9 cellular contexts compared by ENCODE assay signal in genomic region chr3:57100046-57100695, GRCh38. TPM values are rescaled to one million over a fixed set of nuclear protein-coding genes. Genes with fewer than 3 reads are reported as not detected.
A peak's percentile ranks its signal among the peaks of the same experiment; 100 is the strongest.
DNase-seq lines count a peak whose midpoint lies in the region; ATAC-seq, FAIRE-seq and TF ChIP-seq lines count a peak whose summit lies in the region.
"Had no signal": no experiment of that assay in that cellular context is flagged by ENCODE, and none has a peak within 500 bp of the region (broad histone marks: within the 10 kb centered on the region; RNA-seq: fewer than 3 reads in every experiment).

No MANE protein-coding gene starts in this region.

- intact Hi-C loops in CD4-positive, alpha-beta memory T cell (cut with micrococcal nuclease): loop anchor here (5.0 kb wide), 1 partner anchor 398 kb away; no protein-coding TSS in a partner anchor

- FAIRE-seq in keratinocyte (lab: Jason Lieb, UNC): peak; percentile 89

- no peak overlapping the region for H3K27ac ChIP-seq in CD4-positive, alpha-beta memory T cell (ENCODE audit: low read depth, low read length)
- no peak overlapping the region; the same call in 1 of the 2 replicates for H3K27ac ChIP-seq in GM23338 (ENCODE audit: low read depth)
- no peak overlapping the region for H3K27ac ChIP-seq in VCaP
- H3K27ac ChIP-seq in keratinocyte (ENCODE audit: control insufficient read depth, insufficient read depth, low read length): no peak overlapping the region

- H3K4me1 Mint-ChIP-seq in CD4-positive, alpha-beta memory T cell: peaks cover 0 to 6% (median 3%) of the 10 kb centered on the region in 4 donors
- H3K4me1 Mint-ChIP-seq in GM23338: peaks cover 15% of the 10 kb centered on the region

- peaks cover 15% of the 10 kb centered on the region for H3F3A ChIP-seq in GM23338 (replicated peaks; ENCODE audit: low read depth)

- no peak overlapping the region for H3K9ac ChIP-seq in keratinocyte (ENCODE audit: control insufficient read depth, extremely low read depth, insufficient read depth, low read length)

- H3K4me3 Mint-ChIP-seq in CD4-positive, alpha-beta memory T cell: no peak overlapping the region
- no peak overlapping the region for H3K4me3 Mint-ChIP-seq in GM23338

- peak in 4 of 5 donors; percentile 42 to 56 (median 42) for DNase-seq in CD4-positive, alpha-beta memory T cell
- DNase-seq in GM23338 (ENCODE audit: low spot score): peak; percentile 88
- DNase-seq in NCI-H2107 treated with DMSO at 0.1 percent for 48 hours (lab: John Stamatoyannopoulos, UW; ENCODE audit: unreplicated experiment): peak; percentile 48
- DNase-seq in T47D (ENCODE audit: low read depth in 1 of 2, low spot score in 1 of 2): peak; percentile 22 to 73
- DNase-seq in keratinocyte (ENCODE audit: low read depth, low spot score): no peak
- peak; percentile 7 to 49 for DNase-seq in stimulated activated CD4-positive, alpha-beta T cell treated with anti-CD3 and anti-CD28 coated beads, Interleukin-1b, Interleukin-23, amount 100 ng/mL, for 4 hours (ENCODE audit: low read depth in 2 of 2)

- CTCF ChIA-PET in CD4-positive, alpha-beta memory T cell (lab: Charles Lee; ENCODE audit: partially characterized antibody): interaction anchor here (0.7 to 2.9 kb wide), 9 partner anchors 9 to 297 kb away, joined by 3 to 15 read pairs (median 4); no protein-coding TSS in a partner anchor

- no peaks in the 10 kb centered on the region for H3K9me3 ChIP-seq in CD4-positive, alpha-beta memory T cell (ENCODE audit: control insufficient read depth in 1 of 2, low read length in 2 of 2)
- H3K9me3 ChIP-seq in keratinocyte (ENCODE audit: control insufficient read depth, low read depth, low read length): no peaks in the 10 kb centered on the region

- peaks cover 0 to 2% (median 0%) of the 10 kb centered on the region in 8 donors for H3K9me3 Mint-ChIP-seq in CD4-positive, alpha-beta memory T cell
- no peaks in the 10 kb centered on the region for H3K9me3 Mint-ChIP-seq in GM23338

- H3K9me2 ChIP-seq in GM23338 (ENCODE audit: insufficient read depth): no peaks in the 10 kb centered on the region

- no peak overlapping the region for H3K4me2 ChIP-seq in GM23338
- H3K4me2 ChIP-seq in keratinocyte (ENCODE audit: control insufficient read depth, extremely low read depth, insufficient read depth, low read depth, low read length): no peak overlapping the region

- POLR2A ChIA-PET in CD4-positive, alpha-beta memory T cell (lab: Charles Lee; ENCODE audit: partially characterized antibody): no interaction called here

- H2AFZ ChIP-seq in GM23338 (no peak overlapping the region), keratinocyte (ENCODE audit: control insufficient read depth, low read length) (no peak overlapping the region)

- H3K9me1 ChIP-seq in keratinocyte (ENCODE audit: control insufficient read depth, extremely low read depth, insufficient read depth, low read length): no peaks in the 10 kb centered on the region

- H3K4me1 ChIP-seq in CD4-positive, alpha-beta memory T cell (ENCODE audit: insufficient read depth, low read length): no peaks in the 10 kb centered on the region
- H3K4me1 ChIP-seq in GM23338 (ENCODE audit: insufficient read depth) (peaks cover 6% of the 10 kb centered on the region; the same call in 1 of the 2 replicates), keratinocyte (ENCODE audit: control insufficient read depth, extremely low read depth, insufficient read depth, low read length) (peaks cover 7% of the 10 kb centered on the region)

- H4K20me1 ChIP-seq in GM23338 (replicated peaks; ENCODE audit: insufficient read depth) (peaks cover 3% of the 10 kb centered on the region), keratinocyte (ENCODE audit: control insufficient read depth, extremely low read depth, insufficient read depth, low read length) (no peaks in the 10 kb centered on the region)

- no peaks in the 10 kb centered on the region for H3K36me3 ChIP-seq in CD4-positive, alpha-beta memory T cell (ENCODE audit: insufficient read depth, low read length)
- H3K36me3 ChIP-seq in GM23338 (ENCODE audit: insufficient read depth) (peaks cover 51% of the 10 kb centered on the region), keratinocyte (ENCODE audit: control insufficient read depth in 2 of 2, extremely low read depth in 1 of 2, insufficient read depth in 2 of 2, low read length in 2 of 2) (no peaks in the 10 kb centered on the region)

- H3K27ac Mint-ChIP-seq in CD4-positive, alpha-beta memory T cell: peak overlapping the region in 1 of 7 donors; percentile 64
- H3K27ac Mint-ChIP-seq in GM23338: peak overlapping the region; percentile 46; the same call in 1 of the 2 replicates

- H3K27me3 ChIP-seq in CD4-positive, alpha-beta memory T cell (ENCODE audit: insufficient read depth, low read length): no peaks in the 10 kb centered on the region
- H3K27me3 ChIP-seq in GM23338 (ENCODE audit: insufficient read depth) (no peaks in the 10 kb centered on the region), keratinocyte (ENCODE audit: control insufficient read depth, extremely low read depth, insufficient read depth, low read length) (no peaks in the 10 kb centered on the region)

- H3K79me2 ChIP-seq in GM23338 (replicated peaks; ENCODE audit: insufficient read depth): peaks cover 5% of the 10 kb centered on the region; the same call in 1 of the 2 replicates
- H3K79me2 ChIP-seq in keratinocyte (ENCODE audit: control insufficient read depth, insufficient read depth, low read length): no peaks in the 10 kb centered on the region

- no peak overlapping the region for H3K4me3 ChIP-seq in CD4-positive, alpha-beta memory T cell (ENCODE audit: low read length in 2 of 2)
- H3K4me3 ChIP-seq in GM23338: no peak overlapping the region
- no peak overlapping the region for H3K4me3 ChIP-seq in keratinocyte (ENCODE audit: control insufficient read depth in 2 of 3, extremely low read depth in 1 of 3, insufficient read depth in 2 of 3, low read depth in 1 of 3, low read length in 3 of 3)

- TF ChIP-seq CTCF in GM23338 (conservative IDR thresholded peaks at IDR 0.05; ENCODE audit: low read depth in 2 of 2) (peak; percentile 91 to 95), VCaP (conservative IDR thresholded peaks at IDR 0.05) (peak; percentile 97), keratinocyte (optimal IDR thresholded peaks at IDR 0.05 in 1 of 3, IDR thresholded peaks at IDR 0.05 in 1 of 3, conservative IDR thresholded peaks at IDR 0.05 in 1 of 3; ENCODE audit: extremely low read depth in 1 of 3, insufficient read depth in 2 of 3, low read length in 3 of 3) (peak; percentile 76 to 90 (median 85))

- in situ Hi-C loops in T47D (cut with HindIII; ENCODE audit: low pct_unique_long_range_greater_than_20kb, low sequenced_read_pairs): no loop called here

- dilution Hi-C loops in keratinocyte (cut with MboI; ENCODE audit: extremely low pct_ligation_motif_present, low sequenced_read_pairs): no loop called here

- ATAC-seq in GM23338 (peak; percentile 83), HG02973 (IDR thresholded peaks at IDR 0.05; ENCODE audit: unreplicated experiment) (no peak)

- peaks cover 0 to 1% of the 10 kb centered on the region in 2 donors for H3K27me3 Mint-ChIP-seq in CD4-positive, alpha-beta memory T cell
- H3K27me3 Mint-ChIP-seq in GM23338 (ENCODE audit: insufficient read depth, low read depth, poor library complexity): peaks cover 2% of the 10 kb centered on the region

- no peaks in the 10 kb centered on the region for H3K36me3 Mint-ChIP-seq in CD4-positive, alpha-beta memory T cell
- peaks cover 85% of the 10 kb centered on the region for H3K36me3 Mint-ChIP-seq in GM23338 (ENCODE audit: low read depth)

TF ChIP-seq in GM23338, 12 proteins besides CTCF, POLR2A, EP300 and RAD21 (continues in another document):
- TF ChIP-seq EZH2phosphoT487 (IDR thresholded peaks at IDR 0.05; ENCODE audit: unreplicated experiment) (no peak), ZNF114 (CRISPR knock-in tag; IDR thresholded peaks at IDR 0.05) (no peak), ZNF331 (CRISPR knock-in tag; IDR thresholded peaks at IDR 0.05; ENCODE audit: low read depth) (no peak), EZH2 (IDR thresholded peaks at IDR 0.05; ENCODE audit: low read depth, unreplicated experiment) (no peak)

RNA-seq across cellular contexts. Expression of gene SPATA12, which starts 39.7 kb away (rescaled TPM):
- total RNA-seq in CD4-positive, alpha-beta memory T cell: not detected
- polyA plus RNA-seq in CD4-positive, alpha-beta memory T cell: not detected
- total RNA-seq in GM23338 (2014; rRNA removed; shearing (Covaris generic)): 0.10 TPM in 1 of 2 replicates, not detected in the other
- polyA plus RNA-seq in GM23338 (2016; fragmentation: Nextera tagmentation; extraction: Ambion mirVana) (0.65 and 0.70 TPM in 2 replicates), keratinocyte (0.08 to 0.09 TPM (median 0.08 TPM) in 3 replicates)
- not detected for polyA plus RNA-seq in keratinocyte (2011; ENCODE audit: low read depth)
- 0.11 TPM in 1 of 2 replicates, not detected in the other for polyA plus RNA-seq in keratinocyte (2011; cell fraction: cytosol; rRNA removed)
- polyA plus RNA-seq in keratinocyte (2011; cell fraction: nucleus; rRNA removed): 0.13 and 0.16 TPM in 2 replicates
- 0.05 and 0.17 TPM in 2 replicates for polyA plus RNA-seq in keratinocyte (2012; ENCODE audit: low replicate concordance)
- 0.06 TPM in 1 of 3 replicates, not detected in the others for polyA minus RNA-seq in keratinocyte
- polyA minus RNA-seq in keratinocyte (2011; cell fraction: cytosol; rRNA and poly(A)+ RNA removed): not detected
- polyA minus RNA-seq in keratinocyte (2011; cell fraction: nucleus; rRNA and poly(A)+ RNA removed): not detected in 2 replicates
- total RNA-seq: T-helper 1 cell treated with Interleukin-12 subunit alpha and Interleukin-12 subunit beta and Interleukin-4 antibody, amounts not matched to agents 30 ng/mL and 1 ng/mL, for 36 hours had no signal
